15 cellular contexts compared by ENCODE assay signal in the genomic region with DNA sequence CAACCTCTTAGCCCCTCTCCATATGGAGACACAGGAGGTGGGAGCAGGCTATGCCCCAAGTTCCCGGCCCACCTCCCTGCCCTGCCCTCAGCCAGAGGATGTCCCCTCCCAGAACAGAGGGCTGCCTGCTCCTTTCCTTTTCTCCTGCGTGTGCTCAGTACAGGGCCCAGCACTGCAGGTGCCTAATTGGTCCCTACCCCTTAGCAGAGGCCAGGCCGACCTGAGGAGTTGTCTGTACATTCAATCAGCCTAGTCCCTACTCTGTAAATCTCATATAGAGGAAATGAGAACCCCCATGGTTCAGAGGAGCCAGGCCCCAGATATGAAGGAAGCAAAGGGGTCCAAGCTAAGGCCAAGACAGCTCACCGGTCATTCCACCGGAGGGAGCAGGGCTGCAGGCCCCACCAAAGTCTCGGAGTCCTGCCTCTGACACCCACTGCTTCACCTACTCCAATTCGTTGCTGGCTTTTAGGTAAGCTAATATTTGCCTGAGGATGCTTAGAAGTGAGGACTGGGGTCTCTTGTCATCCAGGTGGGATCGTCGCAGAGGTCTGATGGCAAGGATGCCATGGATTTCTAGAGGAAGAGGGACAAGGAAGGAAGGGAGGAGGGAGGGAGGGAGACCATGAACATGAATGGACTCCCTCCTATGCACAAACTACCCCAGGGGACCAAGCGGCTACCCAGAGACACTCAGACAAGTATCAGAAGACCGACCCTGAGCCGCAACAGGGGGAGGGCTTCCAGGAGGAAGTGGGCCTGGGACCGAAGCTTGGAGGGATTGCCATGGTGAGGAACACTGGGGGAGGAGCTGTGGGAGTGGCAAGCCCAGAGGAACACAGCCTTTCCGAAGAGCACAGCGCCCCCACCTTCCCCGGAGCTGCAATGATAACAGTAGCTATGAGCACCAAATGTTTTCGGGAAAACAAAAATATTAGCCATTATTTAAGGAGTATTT. TPM values are rescaled to one million over a fixed set of nuclear protein-coding genes. Genes with fewer than 3 reads are reported as not detected.
DNase-seq lines count a peak whose midpoint lies in the region; ATAC-seq and TF ChIP-seq lines count a peak whose summit lies in the region.
"Had no signal": no experiment of that assay in that cellular context is flagged by ENCODE, and none has a peak within 500 bp of the region (broad histone marks: within the 10 kb centered on the region; RNA-seq: fewer than 3 reads in every experiment).

No MANE protein-coding gene starts in this region.

- peaks cover 56% of the 10 kb centered on the region for H3K4me1 ChIP-seq in BLaER1
- H3K4me1 ChIP-seq in HUES64 (ENCODE audit: insufficient read depth, low read length): 0 out of 2 replicates have a peak, but pooled peaks cover 8% of the 10 kb centered on the region
- H3K4me1 ChIP-seq: transverse colon had no signal

- H3K4me3 ChIP-seq in BLaER1 (no peak overlapping the region), HUES64 (ENCODE audit: low read length) (peak overlapping the region; percentile 6; the same call in 1 of the 2 replicates), brain microvascular endothelial cell (ENCODE audit: low read depth, low read length) (no peak overlapping the region)
- H3K4me3 ChIP-seq: SJSA1, skin epidermis, transverse colon had no signal

- peak overlapping the region; percentile 84 for H3K4me2 ChIP-seq in BLaER1

- H4K20me1 ChIP-seq in BLaER1: no peaks in the 10 kb centered on the region

- intact Hi-C loops in sciatic nerve (cut with DNase I): no loop called here

- peak; percentile 52 for TF ChIP-seq CTCF in brain microvascular endothelial cell (IDR thresholded peaks at IDR 0.05; ENCODE audit: low read depth, low read length, missing control alignments)

- no peaks in the 10 kb centered on the region for H3K9me3 ChIP-seq in BLaER1
- H3K9me3 ChIP-seq in HUES64 (ENCODE audit: insufficient read depth, low read depth, low read length): peaks cover 5% of the 10 kb centered on the region; the same call in 1 of the 2 replicates
- H3K9me3 ChIP-seq: transverse colon had no signal

- H3K27me3 ChIP-seq in BLaER1 (no peaks in the 10 kb centered on the region), HUES64 (ENCODE audit: insufficient read depth, low read length) (no peaks in the 10 kb centered on the region), brain microvascular endothelial cell (replicated peaks) (no peaks in the 10 kb centered on the region)
- H3K27me3 ChIP-seq: SJSA1, transverse colon had no signal

- no peaks in the 10 kb centered on the region for H3K36me3 ChIP-seq in BLaER1
- H3K36me3 ChIP-seq in HUES64 (ENCODE audit: insufficient read depth, low read length): no peaks in the 10 kb centered on the region
- no peaks in the 10 kb centered on the region for H3K36me3 ChIP-seq in brain microvascular endothelial cell (replicated peaks)
- H3K36me3 ChIP-seq: SJSA1, transverse colon had no signal

- WGBS in HUES64: 39% methylated on average over 16 of the region's 17 CpGs

- DNase-seq in brain microvascular endothelial cell: no peak
- peak; percentile 63 for DNase-seq in left kidney (ENCODE audit: low read depth, low spot score)
- no peak for DNase-seq in ACHN
- DNase-seq in sciatic nerve (ENCODE audit: low spot score): no peak
- DNase-seq: activated effector memory CD4-positive, alpha-beta T cell treated with Interleukin-2 at 50 U/mL for 16 hours; central memory CD4-positive, alpha-beta T cell; kidney glomerular epithelial cell; naive thymus-derived CD4-positive, alpha-beta T cell; transverse colon had no signal

- peak overlapping the region; percentile 6; the same call in 1 of the 2 replicates for H3K27ac ChIP-seq in BLaER1
- no peak overlapping the region for H3K27ac ChIP-seq in HUES64 (ENCODE audit: low read depth, low read length)
- H3K27ac ChIP-seq in brain microvascular endothelial cell: no peak overlapping the region
- H3K27ac ChIP-seq: SJSA1, skin epidermis, transverse colon had no signal

- ATAC-seq in HG03196 (IDR thresholded peaks at IDR 0.05; ENCODE audit: unreplicated experiment): no peak
- no peak for ATAC-seq in sciatic nerve
- no peak for ATAC-seq in HG03469 (IDR thresholded peaks at IDR 0.05; ENCODE audit: unreplicated experiment)
- ATAC-seq: naive thymus-derived CD4-positive, alpha-beta T cell had no signal

- no peak overlapping the region for H3K9ac ChIP-seq in BLaER1
- no peak overlapping the region for H3K9ac ChIP-seq in HUES64 (ENCODE audit: low read depth, low read length)

- in situ Hi-C loops in brain microvascular endothelial cell (cut with HindIII; ENCODE audit: low pct_ligation_motif_present, low sequenced_read_pairs): no loop called here
- in situ Hi-C loops in ACHN (cut with HindIII; ENCODE audit: low pct_ligation_motif_present, low pct_unique_long_range_greater_than_20kb, low sequenced_read_pairs): no loop called here

RNA-seq across cellular contexts. Expression of gene FOXO6, which starts 30.4 kb away (rescaled TPM):
- polyA plus RNA-seq in HUES64 (2013, experiment 1 of 2): 1.2 TPM
- 1.5 TPM for polyA plus RNA-seq in HUES64 (2013, experiment 2 of 2)
- total RNA-seq in sciatic nerve: 1.7 TPM
- polyA plus RNA-seq: naive thymus-derived CD4-positive, alpha-beta T cell had no signal
